8 cellular contexts compared by ENCODE assay signal in genomic region chr16:57244767-57245471, GRCh38. TPM values are rescaled to one million over a fixed set of nuclear protein-coding genes. Genes with fewer than 3 reads are reported as not detected.
DNase-seq lines count a peak whose midpoint lies in the region; TF ChIP-seq lines count a peak whose summit lies in the region.

Gene ARL2BP (plus strand): TSS chr16:57245259. CDS start chr16:57245368, 109 bp downstream.

- peak; percentile 100 for DNase-seq in H7
- peak; percentile 100 for DNase-seq in MG63
- peak; percentile 93 for DNase-seq in SHP77 treated with DMSO at 0.1 percent for 48 hours (lab: John Stamatoyannopoulos, UW)
- peak; percentile 95 for DNase-seq in activated gamma-delta T cell (lab: John Stamatoyannopoulos, UW)
- DNase-seq in fibroblast of the conjunctiva (ENCODE audit: low read depth) = peak; percentile 94
- DNase-seq in stomach = peak; percentile 99

- H3K9me3 ChIP-seq in ES-I3 (ENCODE audit: control insufficient read depth, insufficient read depth, low read length) (no peaks in the 10 kb centered on the region), MG63 (no peaks in the 10 kb centered on the region), neural cell (ENCODE audit: low read length) (no peaks in the 10 kb centered on the region), stomach (no peaks in the 10 kb centered on the region)

- H3K4me1 ChIP-seq in ES-I3 (ENCODE audit: insufficient read depth, low read length) (no peaks in the 10 kb centered on the region), stomach (peaks cover 14 to 41% (median 27%) of the 10 kb centered on the region in 4 donors)

- H3K9ac ChIP-seq in ES-I3 (ENCODE audit: low read depth, low read length) (peak within 1 kb of the TSS; percentile 47), neural cell (ENCODE audit: low read length) (peak within 1 kb of the TSS; percentile 91)

- no peaks in the 10 kb centered on the region for H4K20me1 ChIP-seq in neural cell (ENCODE audit: insufficient read depth)

- no peaks in the 10 kb centered on the region for H3K36me3 ChIP-seq in ES-I3 (ENCODE audit: insufficient read depth, low read length)
- H3K36me3 ChIP-seq in H7 (replicated peaks; ENCODE audit: control insufficient read depth, insufficient read depth, low read length) = 0 out of 2 replicates have a peak, but pooled peaks cover 1% of the 10 kb centered on the region
- peaks cover 44% of the 10 kb centered on the region for H3K36me3 ChIP-seq in MG63
- H3K36me3 ChIP-seq in neural cell (ENCODE audit: insufficient read depth, low read length) = peaks cover 4% of the 10 kb centered on the region
- H3K36me3 ChIP-seq in stomach = peaks cover 14 to 37% (median 33%) of the 10 kb centered on the region in 4 donors

- H3K4me3 ChIP-seq in H7 (ENCODE audit: insufficient read depth, low read depth, low read length) (peak within 1 kb of the TSS; percentile 75), MG63 (peak within 1 kb of the TSS; percentile 93), neural cell (ENCODE audit: low read length) (peak within 1 kb of the TSS; percentile 87), stomach (peak within 1 kb of the TSS; percentile 62 to 77 (median 67))

- intact Hi-C loops in stomach (cut with DNase I; ENCODE audit: low total_unique reads) = no loop called here

- peak in 2 of 4 donors; percentile 53 to 58 for TF ChIP-seq POLR2A in stomach (IDR thresholded peaks at IDR 0.05)

- TF ChIP-seq EP300 in neural cell (conservative IDR thresholded peaks at IDR 0.05; ENCODE audit: poor library complexity, severe bottlenecking) (peak; percentile 55), stomach (IDR thresholded peaks at IDR 0.05) (no peak)

- WGBS in stomach, 5 donors = 0 to 1% (median 0%) methylated on average over 16 to 77 of the region's 77 CpGs

- H3K4me2 ChIP-seq in neural cell (ENCODE audit: low read length) = peak within 1 kb of the TSS; percentile 91

- H3K27me3 ChIP-seq in H7 (ENCODE audit: control insufficient read depth, insufficient read depth, low read length) (no peaks in the 10 kb centered on the region), MG63 (no peaks in the 10 kb centered on the region), neural cell (ENCODE audit: insufficient read depth, low read depth, low read length) (no peaks in the 10 kb centered on the region), stomach (no peaks in the 10 kb centered on the region)

- peaks cover 15% of the 10 kb centered on the region for H3K79me2 ChIP-seq in neural cell (replicated peaks; ENCODE audit: insufficient read depth, low read length)

- peak; percentile 53 for TF ChIP-seq CTCF in neural cell (IDR thresholded peaks at IDR 0.05; ENCODE audit: poor library complexity, severe bottlenecking)
- TF ChIP-seq CTCF in stomach (IDR thresholded peaks at IDR 0.05) = no peak

- peak within 1 kb of the TSS; percentile 56 for H2AFZ ChIP-seq in neural cell (ENCODE audit: low read depth, low read length)

- H3K27ac ChIP-seq in neural cell (ENCODE audit: low read length) (peak within 1 kb of the TSS; percentile 85), stomach (peak within 1 kb of the TSS; percentile 93 to 97 (median 94))

- H3F3A ChIP-seq in neural cell (ENCODE audit: insufficient read depth, low read length, poor library complexity, severe bottlenecking) = peaks cover 5% of the 10 kb centered on the region

- no peaks in the 10 kb centered on the region for H3K9me2 ChIP-seq in neural cell (ENCODE audit: insufficient read depth, low read length)

- peak; percentile 37 for TF ChIP-seq RAD21 in neural cell (conservative IDR thresholded peaks at IDR 0.05)

TF ChIP-seq in neural cell, 6 proteins besides CTCF, POLR2A, EP300 and RAD21:
- peak; percentile 90 for TF ChIP-seq MXI1 (conservative IDR thresholded peaks at IDR 0.05; ENCODE audit: poor library complexity, severe bottlenecking)
- no peak for TF ChIP-seq EZH2 (IDR thresholded peaks at IDR 0.05; ENCODE audit: borderline replicate concordance, insufficient read depth, low read length, poor library complexity, severe bottlenecking)
- peak; percentile 74 for TF ChIP-seq TAF1 (IDR thresholded peaks at IDR 0.05; ENCODE audit: low read depth)
- peak; percentile 37 for TF ChIP-seq REST (IDR thresholded peaks at IDR 0.05; ENCODE audit: borderline replicate concordance)
- no peak for TF ChIP-seq SMC3 (conservative IDR thresholded peaks at IDR 0.05; ENCODE audit: poor library complexity)
- peak; percentile 89 for TF ChIP-seq POLR2AphosphoS5 (IDR thresholded peaks at IDR 0.05)
TF ChIP-seq in neural cell: peak in this region for 4.

RNA-seq across cellular contexts. Expression of gene ARL2BP, which starts in this region (rescaled TPM):
- total RNA-seq in H7 (2014; rRNA removed; shearing (Covaris generic)) = 27.7 and 28.3 TPM in 2 replicates
- 352 and 467 TPM in 2 replicates for total RNA-seq in MG63 (2014; rRNA removed; shearing (Covaris generic); ENCODE audit: low replicate concordance)
- polyA plus RNA-seq in neural cell (149 and 153 TPM in 2 replicates), stomach (10 to 100 TPM; 24.0 to 46.6 (median 39.8) TPM)
- polyA minus RNA-seq in neural cell = 107 and 113 TPM in 2 replicates
- total RNA-seq in stomach = 10 to 100 TPM; 15.6 to 61.6 (median 46.7) TPM

Comparison
In these comparisons a context has a peak if more than half of its experiments do, and no peak if none do; other contexts are left out.
1. Peak in every context shown above with its lines: DNase-seq, H3K4me3 ChIP-seq and H3K27ac ChIP-seq.